Comparison of ENCODE assay signal across 6 cellular contexts in genomic region chr20:62367483-62368302, GRCh38. TPM values are rescaled to one million over a fixed set of nuclear protein-coding genes. Genes with fewer than 3 reads are reported as not detected.
DNase-seq lines count a peak whose midpoint lies in the region; ATAC-seq and TF ChIP-seq lines count a peak whose summit lies in the region.

No MANE protein-coding gene starts in this region.

- intact Hi-C loops in left colon (cut with DNase I, micrococcal nuclease) = no loop called here

- POLR2A ChIA-PET in HEK293T (lab: Yijun Ruan, JAX) = interaction anchor here (1.1 to 1.7 kb wide), 4 partner anchors 15 to 65 kb away, joined by 6 to 11 read pairs (median 8); partner anchors contain the start of genes ADRM1 and RPS21

- CTCF ChIA-PET in HEK293T (lab: Yijun Ruan, JAX) = interaction anchor here (1.0 to 1.4 kb wide), 4 partner anchors 14 to 24 kb away, joined by 3 to 9 read pairs (median 4); no protein-coding TSS in a partner anchor

- DNase-seq in HEK293T (ENCODE audit: extremely low spot score) = peak; percentile 50
- DNase-seq in SW480 (ENCODE audit: low spot score) = peak; percentile 60
- DNase-seq in left colon = peak in 1 of 2 donors; percentile 44

- ATAC-seq in left colon = peak; percentile 19
- ATAC-seq in GM21515 (IDR thresholded peaks at IDR 0.05; ENCODE audit: unreplicated experiment) = no peak
- no peak for ATAC-seq in GM19463 (IDR thresholded peaks at IDR 0.05; ENCODE audit: unreplicated experiment)
- no peak for ATAC-seq in HG02623 (IDR thresholded peaks at IDR 0.05; ENCODE audit: unreplicated experiment)

TF ChIP-seq in HEK293T, 16 proteins besides CTCF, POLR2A, EP300 and RAD21:
- no peak for TF ChIP-seq PKNOX1 (IDR thresholded peaks at IDR 0.05)
- TF ChIP-seq ARNT (IDR thresholded peaks at IDR 0.05) = no peak
- TF ChIP-seq TARDBP (IDR thresholded peaks at IDR 0.05) = no peak
- peak; percentile 75 for TF ChIP-seq L3MBTL2 (conservative IDR thresholded peaks at IDR 0.05)
- no peak for TF ChIP-seq SUZ12 (IDR thresholded peaks at IDR 0.05)

RNA-seq across cellular contexts. Expression of gene LAMA5, which starts 0.6 kb away (rescaled TPM):
- 10 to 100 TPM; 18.2 to 45.8 TPM for total RNA-seq in left colon

RNA-seq across cellular contexts. Expression of gene RPS21, which starts 19.2 kb away (rescaled TPM):
- total RNA-seq in left colon = 1,000 to 10,000 TPM; 1,150 to 1,291 TPM

RNA-seq across cellular contexts. Expression of gene CABLES2, which starts 39.4 kb away (rescaled TPM):
- total RNA-seq in left colon = 1 to 10 TPM; 7.8 to 9.5 TPM

RNA-seq across cellular contexts. Expression of gene RBBP8NL, which starts 59.6 kb away (rescaled TPM):
- 1 to 10 TPM; 4.8 to 6.7 TPM for total RNA-seq in left colon
